In the genomic region with DNA sequence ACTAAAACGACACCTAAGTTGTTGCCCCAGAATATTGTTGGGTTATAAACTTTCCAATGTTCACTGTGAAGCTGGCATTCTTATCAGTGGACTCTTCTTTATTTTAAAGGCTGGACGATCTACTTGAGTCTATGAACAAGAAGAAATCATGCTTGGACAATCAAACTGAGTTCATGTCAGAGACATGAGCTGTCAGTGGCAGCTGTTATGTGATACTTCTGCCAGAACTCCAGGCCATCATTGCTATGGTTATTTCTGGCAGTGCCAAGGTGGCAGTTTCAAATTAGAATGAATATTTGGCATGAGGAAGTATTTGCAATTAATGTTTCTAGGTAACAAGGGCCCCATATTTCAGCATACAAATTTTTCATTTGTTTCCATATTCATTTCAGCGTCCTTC, we compare ENCODE assay signal across 23 cellular contexts.
"Had no signal": no experiment of that assay in that cellular context is flagged by ENCODE, and none has a peak within 500 bp of the region (broad histone marks: within the 10 kb centered on the region; RNA-seq: fewer than 3 reads in every experiment).

No MANE protein-coding gene starts in this region.

- H3K36me3 Mint-ChIP-seq: activated CD8-positive, alpha-beta memory T cell treated with anti-CD3 and anti-CD28 coated beads, Interleukin-2, amount 10 ng/mL, durations not matched to agents 7 days and 5 days; memory B cell; naive B cell; stimulated activated naive B cell treated with anti-CD40 and anti-IgM and Interleukin-4, amounts not matched to agents 10 μg/mL and 1 μg/mL and 100 μg/mL, for 72 hours had no signal

- H3K27ac Mint-ChIP-seq: activated CD4-positive, alpha-beta T cell treated with anti-CD3 and anti-CD28 coated beads, Interleukin-2, amount 10 ng/mL, durations not matched to agents 7 days and 5 days; activated CD8-positive, alpha-beta memory T cell treated with anti-CD3 and anti-CD28 coated beads, Interleukin-2, amount 10 ng/mL, durations not matched to agents 7 days and 5 days; activated CD8-positive, alpha-beta T cell treated with anti-CD3 and anti-CD28 coated beads for 36 hours; activated naive CD8-positive, alpha-beta T cell treated with anti-CD3 and anti-CD28 coated beads, Interleukin-2, amount 50 U/mL, for 24 hours; memory B cell; naive B cell; stimulated activated naive B cell treated with anti-CD40 and anti-IgM and Interleukin-4, amounts not matched to agents 10 μg/mL and 1 μg/mL and 100 μg/mL, for 72 hours had no signal

- DNase-seq: activated CD4-positive, alpha-beta T cell treated with anti-CD3 and anti-CD28 coated beads, Interleukin-2, amount 10 ng/mL, durations not matched to agents 7 days and 5 days; activated CD4-positive, CD25-positive, alpha-beta regulatory T cell treated with anti-CD3 and anti-CD28 coated beads, Interleukin-2, amount 50 U/mL, for 72 hours; activated CD8-positive, alpha-beta memory T cell treated with anti-CD3 and anti-CD28 coated beads, Interleukin-2, amount 10 ng/mL, durations not matched to agents 7 days and 5 days; activated CD8-positive, alpha-beta T cell treated with anti-CD3 and anti-CD28 coated beads for 36 hours; activated effector memory CD4-positive, alpha-beta T cell treated with anti-CD3 and anti-CD28 coated beads, Interleukin-2, amount 50 U/mL, for 16 hours; activated naive CD4-positive, alpha-beta T cell treated with anti-CD3 and anti-CD28 coated beads, Interleukin-2, amount 50 U/mL, for 16 hours; activated naive CD8-positive, alpha-beta T cell treated with anti-CD3 and anti-CD28 coated beads, Interleukin-2, amount 50 U/mL, for 24 hours; activated T-cell treated with anti-CD3 and anti-CD28 coated beads for 4 hours; dermis blood vessel endothelial cell; effector CD8-positive, alpha-beta T cell; foreskin melanocyte; hypothalamus; naive B cell; nucleus accumbens; stimulated activated CD4-positive, alpha-beta T cell treated with anti-CD3 and anti-CD28 coated beads, Interleukin-2, amount 100 ng/mL, for 48 hours; stimulated activated CD8-positive, alpha-beta memory T cell treated with anti-CD3 and anti-CD28 coated beads, Interleukin-4, amount 100 ng/mL, for 48 hours; stimulated activated naive B cell treated with anti-CD40 and anti-IgM and Interleukin-4, amounts not matched to agents 10 μg/mL and 1 μg/mL and 100 μg/mL, for 72 hours; trophoblast cell; uterus had no signal

- H3K27ac ChIP-seq: parathyroid adenoma, uterus, VCaP had no signal

- H3K9me3 Mint-ChIP-seq: activated CD4-positive, alpha-beta T cell treated with anti-CD3 and anti-CD28 coated beads, Interleukin-2, amount 10 ng/mL, durations not matched to agents 7 days and 5 days; activated naive CD8-positive, alpha-beta T cell treated with anti-CD3 and anti-CD28 coated beads, Interleukin-2, amount 50 U/mL, for 24 hours; memory B cell; stimulated activated naive B cell treated with anti-CD40 and anti-IgM and Interleukin-4, amounts not matched to agents 10 μg/mL and 1 μg/mL and 100 μg/mL, for 72 hours had no signal

- H3K4me1 Mint-ChIP-seq: activated CD4-positive, alpha-beta T cell treated with anti-CD3 and anti-CD28 coated beads, Interleukin-2, amount 10 ng/mL, durations not matched to agents 7 days and 5 days; activated CD8-positive, alpha-beta memory T cell treated with anti-CD3 and anti-CD28 coated beads, Interleukin-2, amount 10 ng/mL, durations not matched to agents 7 days and 5 days; activated naive CD8-positive, alpha-beta T cell treated with anti-CD3 and anti-CD28 coated beads, Interleukin-2, amount 50 U/mL, for 24 hours; memory B cell; naive B cell; stimulated activated naive B cell treated with anti-CD40 and anti-IgM and Interleukin-4, amounts not matched to agents 10 μg/mL and 1 μg/mL and 100 μg/mL, for 72 hours had no signal

- H3K4me3 Mint-ChIP-seq: activated CD4-positive, alpha-beta T cell treated with anti-CD3 and anti-CD28 coated beads, Interleukin-2, amount 10 ng/mL, durations not matched to agents 7 days and 5 days; activated CD8-positive, alpha-beta memory T cell treated with anti-CD3 and anti-CD28 coated beads, Interleukin-2, amount 10 ng/mL, durations not matched to agents 7 days and 5 days; activated CD8-positive, alpha-beta T cell treated with anti-CD3 and anti-CD28 coated beads for 36 hours; activated naive CD8-positive, alpha-beta T cell treated with anti-CD3 and anti-CD28 coated beads, Interleukin-2, amount 50 U/mL, for 24 hours; memory B cell; naive B cell; stimulated activated naive B cell treated with anti-CD40 and anti-IgM and Interleukin-4, amounts not matched to agents 10 μg/mL and 1 μg/mL and 100 μg/mL, for 72 hours had no signal

- H3K27me3 ChIP-seq: uterus had no signal

- H3K27me3 Mint-ChIP-seq: activated CD4-positive, alpha-beta T cell treated with anti-CD3 and anti-CD28 coated beads, Interleukin-2, amount 10 ng/mL, durations not matched to agents 7 days and 5 days; activated CD8-positive, alpha-beta memory T cell treated with anti-CD3 and anti-CD28 coated beads, Interleukin-2, amount 10 ng/mL, durations not matched to agents 7 days and 5 days; activated CD8-positive, alpha-beta T cell treated with anti-CD3 and anti-CD28 coated beads for 36 hours; activated naive CD8-positive, alpha-beta T cell treated with anti-CD3 and anti-CD28 coated beads, Interleukin-2, amount 50 U/mL, for 24 hours; memory B cell; naive B cell; stimulated activated naive B cell treated with anti-CD40 and anti-IgM and Interleukin-4, amounts not matched to agents 10 μg/mL and 1 μg/mL and 100 μg/mL, for 72 hours had no signal

- ATAC-seq: activated CD8-positive, alpha-beta memory T cell treated with anti-CD3 and anti-CD28 coated beads, Interleukin-2, amount 10 ng/mL, durations not matched to agents 7 days and 5 days; activated CD8-positive, alpha-beta T cell treated with anti-CD3 and anti-CD28 coated beads for 36 hours; activated naive CD8-positive, alpha-beta T cell treated with anti-CD3 and anti-CD28 coated beads, Interleukin-2, amount 50 U/mL, for 24 hours; sciatic nerve; stimulated activated naive B cell treated with anti-CD40 and anti-IgM and Interleukin-4, amounts not matched to agents 10 μg/mL and 1 μg/mL and 100 μg/mL, for 72 hours had no signal

- H3K4me1 ChIP-seq: parathyroid adenoma, uterus had no signal
